1 cellular context compared by ENCODE assay signal in the genomic region with DNA sequence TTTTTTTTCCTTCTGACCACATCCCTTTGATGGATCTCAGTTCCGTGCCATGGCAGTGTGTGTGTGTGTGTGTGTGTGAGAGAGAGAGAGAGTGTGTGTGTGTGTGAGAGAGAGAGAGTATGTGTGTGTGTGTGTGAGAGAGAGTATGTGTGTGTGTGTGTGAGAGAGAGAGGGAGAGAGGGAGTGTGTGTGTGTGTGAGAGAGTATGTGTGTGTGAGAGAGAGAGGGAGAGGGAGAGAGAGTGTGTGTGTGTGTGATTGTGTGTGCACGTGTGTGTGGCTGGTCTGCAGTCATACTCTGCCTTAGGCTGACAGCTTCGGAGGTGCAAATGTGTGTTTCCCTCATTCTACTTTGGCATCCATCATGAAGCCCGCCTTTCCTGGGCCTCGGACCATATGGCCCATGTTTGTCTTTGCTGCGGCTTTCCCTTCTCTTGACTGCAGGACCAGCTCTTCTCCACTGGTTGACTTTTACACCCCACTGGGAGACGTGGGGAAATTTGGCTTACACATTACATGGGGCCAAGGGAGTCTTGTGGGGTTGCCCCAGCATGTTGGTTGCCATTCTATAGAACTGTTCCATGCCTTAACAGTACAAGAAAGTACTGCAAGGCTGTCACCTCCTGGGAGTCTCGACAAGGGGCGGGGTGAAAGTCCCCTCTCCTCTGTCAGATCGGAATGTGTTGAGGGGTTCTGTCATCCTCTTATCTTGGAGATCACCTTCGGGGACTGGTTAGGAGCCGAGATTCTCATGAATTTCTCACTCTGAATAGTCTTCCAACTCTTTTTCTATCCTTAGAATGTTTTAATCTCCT.
TF ChIP-seq lines count a peak whose summit lies in the region.

No MANE protein-coding gene starts in this region.

TF ChIP-seq in K562, 482 proteins besides CTCF, POLR2A, EP300 and RAD21:
- TF ChIP-seq MCM3 (IDR thresholded peaks at IDR 0.05), result peak; percentile 79; the same call in 1 of the 2 replicates
- TF ChIP-seq, protein P1, sequence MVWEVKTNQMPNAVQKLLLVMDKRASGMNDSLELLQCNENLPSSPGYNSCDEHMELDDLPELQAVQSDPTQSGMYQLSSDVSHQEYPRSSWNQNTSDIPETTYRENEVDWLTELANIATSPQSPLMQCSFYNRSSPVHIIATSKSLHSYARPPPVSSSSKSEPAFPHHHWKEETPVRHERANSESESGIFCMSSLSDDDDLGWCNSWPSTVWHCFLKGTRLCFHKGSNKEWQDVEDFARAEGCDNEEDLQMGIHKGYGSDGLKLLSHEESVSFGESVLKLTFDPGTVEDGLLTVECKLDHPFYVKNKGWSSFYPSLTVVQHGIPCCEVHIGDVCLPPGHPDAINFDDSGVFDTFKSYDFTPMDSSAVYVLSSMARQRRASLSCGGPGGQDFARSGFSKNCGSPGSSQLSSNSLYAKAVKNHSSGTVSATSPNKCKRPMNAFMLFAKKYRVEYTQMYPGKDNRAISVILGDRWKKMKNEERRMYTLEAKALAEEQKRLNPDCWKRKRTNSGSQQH (CRISPR knock-in tag; IDR thresholded peaks at IDR 0.05), result peak; percentile 82; the same call in 1 of the 2 replicates
- TF ChIP-seq HDGF (IDR thresholded peaks at IDR 0.05), result 0 out of 2 replicates have a peak, but pooled peaks have one; percentile 51
- TF ChIP-seq HDAC1 (IDR thresholded peaks at IDR 0.05), result 0 out of 4 replicates have a peak, but pooled peaks of 1 of the 2 experiments have one; percentile 25
- TF ChIP-seq EP400 (IDR thresholded peaks at IDR 0.05), result no peak
- peak; percentile 67; the same call in 1 of the 2 replicates for TF ChIP-seq OTX1 (CRISPR knock-in tag; IDR thresholded peaks at IDR 0.05)
- peak; percentile 81; the same call in 1 of the 2 replicates for TF ChIP-seq THRB (CRISPR knock-in tag; conservative IDR thresholded peaks at IDR 0.05)
- no peak for TF ChIP-seq SMARCA5 (IDR thresholded peaks at IDR 0.05)
- peak; percentile 81 for TF ChIP-seq ELF4 (CRISPR knock-in tag; IDR thresholded peaks at IDR 0.05)
- no peak for TF ChIP-seq ZNF75A (CRISPR knock-in tag; IDR thresholded peaks at IDR 0.05)
- TF ChIP-seq ZBTB26 (CRISPR knock-in tag; IDR thresholded peaks at IDR 0.05), result 0 out of 2 replicates have a peak, but pooled peaks have one; percentile 61
